Comparison of ENCODE assay signal across 29 cellular contexts in the genomic region with DNA sequence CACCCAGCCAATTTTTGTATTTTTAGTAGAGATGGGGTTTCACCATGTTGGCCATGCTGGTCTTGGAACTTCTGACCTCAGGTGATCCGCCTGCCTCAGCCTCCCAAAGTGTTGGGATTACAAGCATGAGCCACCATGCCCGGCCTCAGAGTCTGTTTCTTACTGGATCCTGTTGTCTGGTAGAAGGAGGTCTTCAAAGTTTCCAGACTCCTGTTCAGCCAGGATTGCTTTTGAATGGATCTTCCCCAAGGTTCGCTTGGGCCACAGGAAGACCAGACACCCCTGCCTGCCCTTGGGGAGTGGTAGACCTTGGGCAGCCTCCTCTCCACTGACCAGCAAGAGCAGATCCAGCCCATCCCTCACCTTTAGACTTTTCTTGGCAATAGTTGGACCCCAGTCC. TPM values are rescaled to one million over a fixed set of nuclear protein-coding genes. Genes with fewer than 3 reads are reported as not detected.
DNase-seq lines count a peak whose midpoint lies in the region; ATAC-seq, FAIRE-seq and TF ChIP-seq lines count a peak whose summit lies in the region.
"Had no signal": no experiment of that assay in that cellular context is flagged by ENCODE, and none has a peak within 500 bp of the region (broad histone marks: within the 10 kb centered on the region; RNA-seq: fewer than 3 reads in every experiment).

No MANE protein-coding gene starts in this region.

- no peaks in the 10 kb centered on the region for H3K9me3 Mint-ChIP-seq in activated CD8-positive, alpha-beta T cell treated with anti-CD3 and anti-CD28 coated beads, Interleukin-2, amount 10 ng/mL, durations not matched to agents 7 days and 5 days (ENCODE audit: insufficient read depth)
- no peaks in the 10 kb centered on the region for H3K9me3 Mint-ChIP-seq in activated CD8-positive, alpha-beta T cell treated with anti-CD3 and anti-CD28 coated beads for 36 hours
- no peaks in the 10 kb centered on the region for H3K9me3 Mint-ChIP-seq in chondrocyte (ENCODE audit: low read depth)
- H3K9me3 Mint-ChIP-seq in naive thymus-derived CD4-positive, alpha-beta T cell, result no peaks in the 10 kb centered on the region
- H3K9me3 Mint-ChIP-seq: activated T-cell treated with anti-CD3 and anti-CD28 coated beads, Interleukin-2, amount 50 U/mL, for 4 hours; brain had no signal

- H3K9me3 ChIP-seq in naive thymus-derived CD4-positive, alpha-beta T cell (ENCODE audit: control insufficient read depth in 2 of 3, low read length in 3 of 3), result no peaks in the 10 kb centered on the region
- no peaks in the 10 kb centered on the region for H3K9me3 ChIP-seq in left lung
- H3K9me3 ChIP-seq: A549, thyroid gland, uterus had no signal

- TF ChIP-seq POLR2A in GM12892 (IDR thresholded peaks at IDR 0.05; ENCODE audit: low read depth, low read length), result no peak

- CTCF ChIA-PET in activated CD8-positive, alpha-beta T cell treated with anti-CD3 and anti-CD28 coated beads, Interleukin-2, amount 10 ng/mL, durations not matched to agents 7 days and 5 days (lab: Charles Lee), result interaction anchor here (1.3 to 3.2 kb wide), 4 partner anchors 9 to 24 kb away, joined by 3 to 16 read pairs (median 6); no protein-coding TSS in a partner anchor
- CTCF ChIA-PET in activated CD8-positive, alpha-beta T cell treated with anti-CD3 and anti-CD28 coated beads for 36 hours (lab: Charles Lee), result interaction anchor here (1.0 to 1.6 kb wide), 2 partner anchors 12 to 24 kb away, joined by 3 to 4 read pairs; no protein-coding TSS in a partner anchor
- CTCF ChIA-PET in naive thymus-derived CD4-positive, alpha-beta T cell (lab: Charles Lee), result interaction anchor here (1.5 kb wide), 1 partner anchor 13 kb away, joined by 6 read pairs; no protein-coding TSS in a partner anchor

- intact Hi-C loops in activated CD8-positive, alpha-beta T cell treated with anti-CD3 and anti-CD28 coated beads for 36 hours (cut with micrococcal nuclease), result no loop called here
- intact Hi-C loops in naive thymus-derived CD4-positive, alpha-beta T cell (cut with micrococcal nuclease), result loop anchor here in 1 of 2 donors (1.0 kb wide), 1 partner anchor 13 kb away; no protein-coding TSS in a partner anchor
- intact Hi-C loops in left lung (cut with DNase I), result no loop called here

- peaks cover 2% of the 10 kb centered on the region for H3K27me3 Mint-ChIP-seq in activated CD8-positive, alpha-beta T cell treated with anti-CD3 and anti-CD28 coated beads, Interleukin-2, amount 10 ng/mL, durations not matched to agents 7 days and 5 days (ENCODE audit: low read depth)
- no peaks in the 10 kb centered on the region for H3K27me3 Mint-ChIP-seq in activated CD8-positive, alpha-beta T cell treated with anti-CD3 and anti-CD28 coated beads for 36 hours
- H3K27me3 Mint-ChIP-seq in chondrocyte (ENCODE audit: low read depth), result peaks cover 2% of the 10 kb centered on the region
- H3K27me3 Mint-ChIP-seq in naive thymus-derived CD4-positive, alpha-beta T cell, result no peaks in the 10 kb centered on the region

- H3K4me1 ChIP-seq in naive thymus-derived CD4-positive, alpha-beta T cell (ENCODE audit: control insufficient read depth in 2 of 2, insufficient read depth in 2 of 2, low read length in 2 of 2), result peaks cover 0 to 16% of the 10 kb centered on the region in 2 donors
- peaks cover 0 to 20% of the 10 kb centered on the region in 2 donors for H3K4me1 ChIP-seq in left lung
- H3K4me1 ChIP-seq: A549, uterus had no signal

- H3K27ac Mint-ChIP-seq in activated CD8-positive, alpha-beta T cell treated with anti-CD3 and anti-CD28 coated beads, Interleukin-2, amount 10 ng/mL, durations not matched to agents 7 days and 5 days, result peak overlapping the region; percentile 86
- H3K27ac Mint-ChIP-seq in activated CD8-positive, alpha-beta T cell treated with anti-CD3 and anti-CD28 coated beads for 36 hours, result no peak overlapping the region
- H3K27ac Mint-ChIP-seq in chondrocyte (ENCODE audit: unreplicated experiment), result no peak overlapping the region
- H3K27ac Mint-ChIP-seq in naive thymus-derived CD4-positive, alpha-beta T cell, result peak overlapping the region in 8 of 9 donors; percentile 61 to 93 (median 78)
- H3K27ac Mint-ChIP-seq: progenitor cell of endocrine pancreas had no signal

- peaks cover 2% of the 10 kb centered on the region for H3K36me3 Mint-ChIP-seq in activated CD8-positive, alpha-beta T cell treated with anti-CD3 and anti-CD28 coated beads, Interleukin-2, amount 10 ng/mL, durations not matched to agents 7 days and 5 days (ENCODE audit: low read depth)
- no peaks in the 10 kb centered on the region for H3K36me3 Mint-ChIP-seq in activated CD8-positive, alpha-beta T cell treated with anti-CD3 and anti-CD28 coated beads for 36 hours (ENCODE audit: low read depth)
- H3K36me3 Mint-ChIP-seq in chondrocyte (ENCODE audit: low read depth), result no peaks in the 10 kb centered on the region
- H3K36me3 Mint-ChIP-seq in naive thymus-derived CD4-positive, alpha-beta T cell, result peaks cover 0 to 4% (median 0%) of the 10 kb centered on the region in 5 donors
- H3K36me3 Mint-ChIP-seq: brain had no signal

- H3K27ac ChIP-seq in naive thymus-derived CD4-positive, alpha-beta T cell (ENCODE audit: low read depth, low read length), result no peak overlapping the region
- H3K27ac ChIP-seq in left lung, result no peak overlapping the region
- H3K27ac ChIP-seq: A549, thyroid gland, uterus had no signal

- no peak for DNase-seq in activated CD8-positive, alpha-beta T cell treated with anti-CD3 and anti-CD28 coated beads, Interleukin-2, amount 10 ng/mL, durations not matched to agents 7 days and 5 days
- DNase-seq in activated CD8-positive, alpha-beta T cell treated with anti-CD3 and anti-CD28 coated beads for 36 hours, result no peak
- peak; percentile 5 for DNase-seq in GM12892 (ENCODE audit: insufficient read length)
- DNase-seq in chondrocyte (ENCODE audit: low spot score), result peak; percentile 36
- DNase-seq in naive thymus-derived CD4-positive, alpha-beta T cell, result no peak
- DNase-seq in DMS 273 treated with DMSO at 0.1 percent for 48 hours (lab: John Stamatoyannopoulos, UW), result no peak
- DNase-seq in left lung, result no peak
- DNase-seq in germinal center (ENCODE audit: low spot score), result no peak
- DNase-seq: activated gamma-delta T cell treated with Interleukin-2 at 50 U/mL for 16 hours; activated T-cell treated with anti-CD3 and anti-CD28 coated beads, Interleukin-2, amount 50 U/mL, for 4 hours; hippocampal formation; KG1; mesenchymal stem cell; NCI-H1417; NCI-H2029 treated with DMSO at 0.1 percent for 48 hours; NCI-H2227 treated with DMSO at 0.1 percent for 48 hours; NCI-H526; stimulated activated CD4-positive, alpha-beta T cell treated with anti-CD3 and anti-CD28 coated beads, Interleukin-4, amount 100 ng/mL, for 1 hour; T-helper 9 cell; thyroid gland; uterus had no signal

- ATAC-seq in activated CD8-positive, alpha-beta T cell treated with anti-CD3 and anti-CD28 coated beads, Interleukin-2, amount 10 ng/mL, durations not matched to agents 7 days and 5 days, result no peak
- ATAC-seq in activated CD8-positive, alpha-beta T cell treated with anti-CD3 and anti-CD28 coated beads for 36 hours, result no peak
- no peak for ATAC-seq in naive thymus-derived CD4-positive, alpha-beta T cell
- no peak for ATAC-seq in left lung
- ATAC-seq: A549, Right ventricle myocardium inferior, sciatic nerve had no signal

- H3K4me3 ChIP-seq in naive thymus-derived CD4-positive, alpha-beta T cell (ENCODE audit: low read length), result peak overlapping the region; percentile 23
- no peak overlapping the region for H3K4me3 ChIP-seq in left lung
- H3K4me3 ChIP-seq: A549, thyroid gland, uterus had no signal

- no peak for TF ChIP-seq CTCF in activated CD8-positive, alpha-beta T cell treated with anti-CD3 and anti-CD28 coated beads for 36 hours (IDR thresholded peaks at IDR 0.05)
- TF ChIP-seq CTCF in chondrocyte (IDR thresholded peaks at IDR 0.05) (no peak), left lung (IDR thresholded peaks at IDR 0.05) (no peak)

- H3K36me3 ChIP-seq in naive thymus-derived CD4-positive, alpha-beta T cell (ENCODE audit: control insufficient read depth in 2 of 3, insufficient read depth in 3 of 3, low read length in 3 of 3), result no peaks in the 10 kb centered on the region
- H3K36me3 ChIP-seq in left lung, result no peaks in the 10 kb centered on the region
- H3K36me3 ChIP-seq: thyroid gland, uterus had no signal

- H3K27me3 ChIP-seq in naive thymus-derived CD4-positive, alpha-beta T cell (ENCODE audit: control insufficient read depth in 2 of 2, insufficient read depth in 2 of 2, low read length in 2 of 2), result no peaks in the 10 kb centered on the region
- no peaks in the 10 kb centered on the region for H3K27me3 ChIP-seq in left lung
- H3K27me3 ChIP-seq: thyroid gland, uterus had no signal

- peaks cover 17% of the 10 kb centered on the region for H3K4me1 Mint-ChIP-seq in activated CD8-positive, alpha-beta T cell treated with anti-CD3 and anti-CD28 coated beads, Interleukin-2, amount 10 ng/mL, durations not matched to agents 7 days and 5 days (ENCODE audit: low read depth)
- H3K4me1 Mint-ChIP-seq in activated CD8-positive, alpha-beta T cell treated with anti-CD3 and anti-CD28 coated beads for 36 hours (ENCODE audit: low read depth), result peaks cover 5% of the 10 kb centered on the region
- H3K4me1 Mint-ChIP-seq in chondrocyte (ENCODE audit: low read depth), result no peaks in the 10 kb centered on the region
- H3K4me1 Mint-ChIP-seq in naive thymus-derived CD4-positive, alpha-beta T cell, result peaks cover 11 to 25% (median 17%) of the 10 kb centered on the region in 7 donors

- no peak for FAIRE-seq in GM12892 (lab: Jason Lieb, UNC)
- FAIRE-seq: A549, frontal cortex, H54 had no signal

- H3K4me3 Mint-ChIP-seq in activated CD8-positive, alpha-beta T cell treated with anti-CD3 and anti-CD28 coated beads, Interleukin-2, amount 10 ng/mL, durations not matched to agents 7 days and 5 days, result no peak overlapping the region
- no peak overlapping the region for H3K4me3 Mint-ChIP-seq in activated CD8-positive, alpha-beta T cell treated with anti-CD3 and anti-CD28 coated beads for 36 hours
- H3K4me3 Mint-ChIP-seq in chondrocyte (ENCODE audit: unreplicated experiment), result no peak overlapping the region
- H3K4me3 Mint-ChIP-seq in naive thymus-derived CD4-positive, alpha-beta T cell, result peak overlapping the region in 4 of 10 donors; percentile 69 to 87 (median 78)
- H3K4me3 Mint-ChIP-seq: brain had no signal

- POLR2A ChIA-PET in activated CD8-positive, alpha-beta T cell treated with anti-CD3 and anti-CD28 coated beads, Interleukin-2, amount 10 ng/mL, durations not matched to agents 7 days and 5 days (lab: Charles Lee), result interaction anchor here (0.5 to 1.6 kb wide), 3 partner anchors 15 to 18 kb away, joined by 3 to 5 read pairs (median 4); a partner anchor contains a TSS
- POLR2A ChIA-PET in activated CD8-positive, alpha-beta T cell treated with anti-CD3 and anti-CD28 coated beads for 36 hours (lab: Charles Lee), result interaction anchor here (0.9 kb wide), 1 partner anchor 13 kb away, joined by 3 read pairs; no protein-coding TSS in a partner anchor
- POLR2A ChIA-PET in naive thymus-derived CD4-positive, alpha-beta T cell (lab: Charles Lee), result interaction anchor here (0.9 to 1.7 kb wide), 2 partner anchors 10 to 12 kb away, joined by 3 to 7 read pairs; no protein-coding TSS in a partner anchor

RNA-seq across cellular contexts. Expression of a gene that starts 7.6 kb away (rescaled TPM):
- total RNA-seq in activated CD8-positive, alpha-beta T cell treated with anti-CD3 and anti-CD28 coated beads, Interleukin-2, amount 10 ng/mL, durations not matched to agents 7 days and 5 days, result not detected
- not detected for total RNA-seq in activated CD8-positive, alpha-beta T cell treated with anti-CD3 and anti-CD28 coated beads for 36 hours
- not detected for polyA plus RNA-seq in GM12892 (2012; ENCODE audit: missing spikeins)
- total RNA-seq in chondrocyte, result not detected in 3 replicates
- total RNA-seq in naive thymus-derived CD4-positive, alpha-beta T cell, result not detected
- not detected for polyA plus RNA-seq in naive thymus-derived CD4-positive, alpha-beta T cell
- 100 to 1,000 TPM in 1 of 2 donors, 10 to 100 TPM in 1; 37.7 to 155 TPM for total RNA-seq in left lung
- total RNA-seq: activated T-cell treated with anti-CD3 and anti-CD28 coated beads, Interleukin-2, amount 50 U/mL, for 4 hours; frontal cortex; myocyte; progenitor cell of endocrine pancreas; Right ventricle myocardium inferior had no signal

RNA-seq across cellular contexts. Expression of a gene that starts 14.1 kb away (rescaled TPM):
- total RNA-seq in activated CD8-positive, alpha-beta T cell treated with anti-CD3 and anti-CD28 coated beads, Interleukin-2, amount 10 ng/mL, durations not matched to agents 7 days and 5 days, result 10 to 100 TPM; 51.8 to 57.7 TPM
- 10 to 100 TPM; 40.8 to 49.5 TPM for total RNA-seq in activated CD8-positive, alpha-beta T cell treated with anti-CD3 and anti-CD28 coated beads for 36 hours
- polyA plus RNA-seq in GM12892 (2012; ENCODE audit: missing spikeins), result 49.9 TPM
- total RNA-seq in chondrocyte (43.5 to 53.6 TPM (median 49.3 TPM) in 3 replicates), left lung (10 to 100 TPM; 34.8 to 56.9 TPM)
- 10 to 100 TPM; 52.0 to 70.8 (median 61.3) TPM for total RNA-seq in naive thymus-derived CD4-positive, alpha-beta T cell
- polyA plus RNA-seq in naive thymus-derived CD4-positive, alpha-beta T cell, result 10 to 100 TPM; 32.3 to 36.1 TPM

RNA-seq across cellular contexts. Expression of a gene that starts 18.5 kb away (rescaled TPM):
- total RNA-seq in activated CD8-positive, alpha-beta T cell treated with anti-CD3 and anti-CD28 coated beads, Interleukin-2, amount 10 ng/mL, durations not matched to agents 7 days and 5 days, result 100 to 1,000 TPM in 1 of 2 experiments, 10 to 100 TPM in 1; 94.3 to 105 TPM
- 100 to 1,000 TPM; 127 to 132 TPM for total RNA-seq in activated CD8-positive, alpha-beta T cell treated with anti-CD3 and anti-CD28 coated beads for 36 hours
- polyA plus RNA-seq in GM12892 (2012; ENCODE audit: missing spikeins), result 27.5 TPM
- total RNA-seq in chondrocyte, result 78.8 to 85.3 TPM (median 80.2 TPM) in 3 replicates
- 10 to 100 TPM; 42.7 to 87.8 (median 48.0) TPM for total RNA-seq in naive thymus-derived CD4-positive, alpha-beta T cell
- 100 to 1,000 TPM in 1 of 2 donors, 10 to 100 TPM in 1; 99.2 to 102 TPM for polyA plus RNA-seq in naive thymus-derived CD4-positive, alpha-beta T cell
- total RNA-seq in left lung, result 10 to 100 TPM; 38.4 to 66.0 TPM

RNA-seq across cellular contexts. Expression of a gene that starts 49.8 kb away (rescaled TPM):
- 100 to 1,000 TPM; 121 to 127 TPM for total RNA-seq in activated CD8-positive, alpha-beta T cell treated with anti-CD3 and anti-CD28 coated beads, Interleukin-2, amount 10 ng/mL, durations not matched to agents 7 days and 5 days
- 10 to 100 TPM; 75.7 to 77.1 TPM for total RNA-seq in activated CD8-positive, alpha-beta T cell treated with anti-CD3 and anti-CD28 coated beads for 36 hours
- 38.6 TPM for polyA plus RNA-seq in GM12892 (2012; ENCODE audit: missing spikeins)
- 130 to 147 TPM (median 140 TPM) in 3 replicates for total RNA-seq in chondrocyte
- 100 to 1,000 TPM; 110 to 163 (median 142) TPM for total RNA-seq in naive thymus-derived CD4-positive, alpha-beta T cell
- 10 to 100 TPM; 11.2 to 38.2 TPM for polyA plus RNA-seq in naive thymus-derived CD4-positive, alpha-beta T cell
- 100 to 1,000 TPM; 102 to 115 TPM for total RNA-seq in left lung

Comparison
In these comparisons a context has a peak if more than half of its experiments do, and no peak if none do; other contexts are left out.
1. H3K27ac Mint-ChIP-seq: peak in activated CD8-positive, alpha-beta T cell treated with anti-CD3 and anti-CD28 coated beads, Interleukin-2, amount 10 ng/mL, durations not matched to agents 7 days and 5 days (single experiment) and naive thymus-derived CD4-positive, alpha-beta T cell (8 of 9); none in activated CD8-positive, alpha-beta T cell treated with anti-CD3 and anti-CD28 coated beads for 36 hours (single experiment) and chondrocyte (single experiment).
2. DNase-seq: peak in GM12892 (single experiment) and chondrocyte (single experiment); none in activated CD8-positive, alpha-beta T cell treated with anti-CD3 and anti-CD28 coated beads, Interleukin-2, amount 10 ng/mL, durations not matched to agents 7 days and 5 days (single experiment), activated CD8-positive, alpha-beta T cell treated with anti-CD3 and anti-CD28 coated beads for 36 hours (single experiment), naive thymus-derived CD4-positive, alpha-beta T cell (0 of 9), DMS 273 treated with DMSO at 0.1 percent for 48 hours (single experiment), left lung (0 of 2) and germinal center (single experiment).
3. RNA of a gene that starts 7.6 kb away (total RNA-seq): 37.7 to 155 TPM in left lung; not detected in activated CD8-positive, alpha-beta T cell treated with anti-CD3 and anti-CD28 coated beads, Interleukin-2, amount 10 ng/mL, durations not matched to agents 7 days and 5 days, not detected in activated CD8-positive, alpha-beta T cell treated with anti-CD3 and anti-CD28 coated beads for 36 hours, not detected in chondrocyte and not detected in naive thymus-derived CD4-positive, alpha-beta T cell; every median in the first group is over 10 times any median in the second.